8 cellular contexts compared by ENCODE assay signal in genomic region chr13:27953671-27954405, GRCh38. TPM values are rescaled to one million over a fixed set of nuclear protein-coding genes. Genes with fewer than 3 reads are reported as not detected.
DNase-seq lines count a peak whose midpoint lies in the region; ATAC-seq and TF ChIP-seq lines count a peak whose summit lies in the region.

No MANE protein-coding gene starts in this region.

- H3K4me3 Mint-ChIP-seq in CD8-positive, alpha-beta T cell = peak overlapping the region; percentile 71
- H3K4me3 Mint-ChIP-seq in osteocyte (ENCODE audit: unreplicated experiment) (peak overlapping the region; percentile 76), type B pancreatic cell (peak overlapping the region; percentile 87)

- TF ChIP-seq CTCF in CD8-positive, alpha-beta T cell (IDR thresholded peaks at IDR 0.05) = peak; percentile 70
- TF ChIP-seq CTCF in osteocyte (IDR thresholded peaks at IDR 0.05) (peak; percentile 93), type B pancreatic cell (conservative IDR thresholded peaks at IDR 0.05) (peak; percentile 97)

- no peak overlapping the region for H3K27ac Mint-ChIP-seq in CD8-positive, alpha-beta T cell
- H3K27ac Mint-ChIP-seq in osteocyte (ENCODE audit: unreplicated experiment) (no peak overlapping the region), type B pancreatic cell (peak overlapping the region; percentile 86)

- no peak overlapping the region for H3K27ac ChIP-seq in CD8-positive, alpha-beta T cell (ENCODE audit: low read depth, low read length)

- peak; percentile 81 for ATAC-seq in CD8-positive, alpha-beta T cell
- peak; percentile 92 for ATAC-seq in GM19395 (IDR thresholded peaks at IDR 0.05; ENCODE audit: unreplicated experiment)

- no peaks in the 10 kb centered on the region for H3K9me3 ChIP-seq in CD8-positive, alpha-beta T cell (ENCODE audit: low read length)

- POLR2A ChIA-PET in CD8-positive, alpha-beta T cell (lab: Charles Lee) = no interaction called here

- H3K4me3 ChIP-seq in CD8-positive, alpha-beta T cell (ENCODE audit: low read depth, low read length) = peak overlapping the region; percentile 53

- H3K27me3 Mint-ChIP-seq in CD8-positive, alpha-beta T cell (ENCODE audit: low read depth) = peaks cover 68% of the 10 kb centered on the region
- H3K27me3 Mint-ChIP-seq in osteocyte (ENCODE audit: unreplicated experiment) (peaks cover 64% of the 10 kb centered on the region), type B pancreatic cell (peaks cover 85% of the 10 kb centered on the region)

- peaks cover 22% of the 10 kb centered on the region for H3K27me3 ChIP-seq in CD8-positive, alpha-beta T cell (ENCODE audit: insufficient read depth, low read length)

- peak; percentile 23 to 73 (median 48) for DNase-seq in CD8-positive, alpha-beta T cell
- DNase-seq in HK-2 (ENCODE audit: unreplicated experiment) (peak; percentile 66), OCI-M2 (lab: John Stamatoyannopoulos, UW; ENCODE audit: unreplicated experiment) (peak; percentile 62), germinal center (ENCODE audit: low spot score) (peak; percentile 85), osteocyte (ENCODE audit: extremely low spot score, unreplicated experiment) (peak; percentile 92), type B pancreatic cell (ENCODE audit: extremely low spot score, unreplicated experiment) (peak; percentile 90)
- DNase-seq in activated effector memory CD4-positive, alpha-beta T cell treated with anti-CD3 and anti-CD28 coated beads, Interleukin-2, amount 50 U/mL, for 16 hours = peak; percentile 84

- H3K36me3 ChIP-seq in CD8-positive, alpha-beta T cell (ENCODE audit: insufficient read depth, low read length) = no peaks in the 10 kb centered on the region

- intact Hi-C loops in CD8-positive, alpha-beta T cell (cut with DNase I, micrococcal nuclease) = loop anchor here (1.0 to 2.0 kb wide), 3 partner anchors 123 to 592 kb away; no protein-coding TSS in a partner anchor

- CTCF ChIA-PET in CD8-positive, alpha-beta T cell (lab: Charles Lee) = interaction anchor here (0.7 to 2.6 kb wide), 16 partner anchors 8 to 611 kb away, joined by 3 to 14 read pairs (median 4); no protein-coding TSS in a partner anchor

- no peaks in the 10 kb centered on the region for H3K9me3 Mint-ChIP-seq in CD8-positive, alpha-beta T cell
- peaks cover 6% of the 10 kb centered on the region for H3K9me3 Mint-ChIP-seq in osteocyte (ENCODE audit: unreplicated experiment)
- peaks cover 6% of the 10 kb centered on the region for H3K9me3 Mint-ChIP-seq in type B pancreatic cell

- no peaks in the 10 kb centered on the region for H3K36me3 Mint-ChIP-seq in CD8-positive, alpha-beta T cell
- no peaks in the 10 kb centered on the region for H3K36me3 Mint-ChIP-seq in osteocyte (ENCODE audit: unreplicated experiment)
- H3K36me3 Mint-ChIP-seq in type B pancreatic cell = no peaks in the 10 kb centered on the region

- H3K4me1 ChIP-seq in CD8-positive, alpha-beta T cell (ENCODE audit: insufficient read depth, low read length) = peaks cover 7% of the 10 kb centered on the region

- H3K4me1 Mint-ChIP-seq in CD8-positive, alpha-beta T cell (ENCODE audit: low read depth) = peaks cover 17% of the 10 kb centered on the region
- H3K4me1 Mint-ChIP-seq in osteocyte (ENCODE audit: unreplicated experiment) = peaks cover 8% of the 10 kb centered on the region
- H3K4me1 Mint-ChIP-seq in type B pancreatic cell (ENCODE audit: unreplicated experiment) = no peaks in the 10 kb centered on the region

RNA-seq across cellular contexts. Expression of gene CDX2, which starts 15.3 kb away (rescaled TPM):
- total RNA-seq in CD8-positive, alpha-beta T cell = not detected
- total RNA-seq in osteocyte (not detected in 2 replicates), type B pancreatic cell (ENCODE audit: low replicate concordance) (11.3 and 31.8 TPM in 2 replicates)

RNA-seq across cellular contexts. Expression of gene PDX1, which starts 34.0 kb away (rescaled TPM):
- not detected for total RNA-seq in CD8-positive, alpha-beta T cell
- total RNA-seq in osteocyte (not detected in 2 replicates), type B pancreatic cell (ENCODE audit: low replicate concordance) (7.1 and 16.2 TPM in 2 replicates)

RNA-seq across cellular contexts. Expression of gene URAD, which starts 34.7 kb away (rescaled TPM):
- total RNA-seq in CD8-positive, alpha-beta T cell = not detected
- total RNA-seq in osteocyte (not detected in 2 replicates), type B pancreatic cell (ENCODE audit: low replicate concordance) (0.93 TPM in 1 of 2 replicates, not detected in the other)

Comparison
In these comparisons a context has a peak if more than half of its experiments do, and no peak if none do; other contexts are left out.
1. RNA of gene CDX2, which starts 15.3 kb away (total RNA-seq): 11.3 to 31.8 TPM in type B pancreatic cell; not detected in CD8-positive, alpha-beta T cell and not detected in osteocyte; every median in the first group is over 10 times any median in the second.
2. Peak in every context shown above with its lines, with median percentiles within 50 percentile points of each other: DNase-seq, H3K4me3 Mint-ChIP-seq and CTCF ChIP-seq.